Comparison of ENCODE assay signal across 9 cellular contexts in genomic region chr7:27242580-27243339, GRCh38. TPM values are rescaled to one million over a fixed set of nuclear protein-coding genes. Genes with fewer than 3 reads are reported as not detected.
DNase-seq lines count a peak whose midpoint lies in the region; ATAC-seq and TF ChIP-seq lines count a peak whose summit lies in the region.
"Had no signal": no experiment of that assay in that cellular context is flagged by ENCODE, and none has a peak within 500 bp of the region (broad histone marks: within the 10 kb centered on the region; RNA-seq: fewer than 3 reads in every experiment).

Gene EVX1 (plus strand): TSS chr7:27242802. CDS start chr7:27243031, 229 bp downstream.

- peak within 1 kb of the TSS; percentile 42 for H3K4me3 ChIP-seq in fibroblast of villous mesenchyme (ENCODE audit: low read depth, low read length)

- H3K36me3 Mint-ChIP-seq in stimulated activated naive CD8-positive, alpha-beta T cell treated with anti-CD3 and anti-CD28 coated beads, Interleukin-15, Interleukin-2, amounts not matched to agents 100 ng/mL and 50 ng/mL, for 24 hours (ENCODE audit: low read depth) = no peaks in the 10 kb centered on the region

- H3K9me3 Mint-ChIP-seq in stimulated activated naive CD8-positive, alpha-beta T cell treated with anti-CD3 and anti-CD28 coated beads, Interleukin-15, Interleukin-2, amounts not matched to agents 100 ng/mL and 50 ng/mL, for 24 hours = no peaks in the 10 kb centered on the region

- POLR2A ChIA-PET in RWPE1 (lab: Yijun Ruan, JAX; ENCODE audit: low non-redundant PET) = no interaction called here

- peaks cover 27% of the 10 kb centered on the region for H3K4me1 Mint-ChIP-seq in stimulated activated naive CD8-positive, alpha-beta T cell treated with anti-CD3 and anti-CD28 coated beads, Interleukin-15, Interleukin-2, amounts not matched to agents 100 ng/mL and 50 ng/mL, for 24 hours (ENCODE audit: low read depth)

- ATAC-seq in GM18861 (IDR thresholded peaks at IDR 0.05; ENCODE audit: unreplicated experiment) (no peak), GM19395 (IDR thresholded peaks at IDR 0.05; ENCODE audit: unreplicated experiment) (no peak)

- peaks cover 91% of the 10 kb centered on the region for H3K27me3 Mint-ChIP-seq in stimulated activated naive CD8-positive, alpha-beta T cell treated with anti-CD3 and anti-CD28 coated beads, Interleukin-15, Interleukin-2, amounts not matched to agents 100 ng/mL and 50 ng/mL, for 24 hours

- no peak within 1 kb of the TSS for H3K27ac ChIP-seq in RWPE1
- H3K27ac ChIP-seq: parathyroid adenoma had no signal

- DNase-seq in activated T-cell treated with anti-CD3 and anti-CD28 coated beads, Interleukin-2, amount 50 U/mL, for 1 hour = peak; percentile 60
- DNase-seq in activated T-cell treated with anti-CD3 and anti-CD28 coated beads for 4 hours (no peak), RWPE1 (ENCODE audit: low spot score) (peak; percentile 21), fibroblast of villous mesenchyme (ENCODE audit: low read depth) (peak; percentile 17), G401 (ENCODE audit: low spot score) (no peak)

- CTCF ChIA-PET in RWPE1 (lab: Yijun Ruan, JAX) = interaction anchor here (0.6 kb wide), 2 partner anchors 16 to 1572 kb away, joined by 3 to 4 read pairs; no protein-coding TSS in a partner anchor

- TF ChIP-seq CTCF in RWPE1 (conservative IDR thresholded peaks at IDR 0.05; ENCODE audit: low read depth) (no peak), fibroblast of villous mesenchyme (IDR thresholded peaks at IDR 0.05; ENCODE audit: insufficient read depth, low read depth, low read length) (no peak)

- peak within 1 kb of the TSS; percentile 72 for H3K27ac Mint-ChIP-seq in stimulated activated naive CD8-positive, alpha-beta T cell treated with anti-CD3 and anti-CD28 coated beads, Interleukin-15, Interleukin-2, amounts not matched to agents 100 ng/mL and 50 ng/mL, for 24 hours

- H3K4me3 Mint-ChIP-seq in stimulated activated naive CD8-positive, alpha-beta T cell treated with anti-CD3 and anti-CD28 coated beads, Interleukin-15, Interleukin-2, amounts not matched to agents 100 ng/mL and 50 ng/mL, for 24 hours = peak within 1 kb of the TSS; percentile 62

- in situ Hi-C loops in G401 (cut with HindIII; ENCODE audit: low sequenced_read_pairs) = no loop called here

RNA-seq across cellular contexts. Expression of gene EVX1, which starts in this region (rescaled TPM):
- not detected in 2 replicates for total RNA-seq in fibroblast of villous mesenchyme
- not detected in 2 replicates for total RNA-seq in G401 (2014; rRNA removed; shearing (Covaris generic))

Comparison
In these comparisons a context has a peak if more than half of its experiments do, and no peak if none do; other contexts are left out.
1. DNase-seq: peak in activated T-cell treated with anti-CD3 and anti-CD28 coated beads, Interleukin-2, amount 50 U/mL, for 1 hour (single experiment) and RWPE1 (single experiment); none in activated T-cell treated with anti-CD3 and anti-CD28 coated beads for 4 hours (single experiment) and G401 (single experiment).
2. Peak in DNase-seq and H3K4me3 ChIP-seq in fibroblast of villous mesenchyme; RNA of the gene not detected or under 1 TPM.